14 cellular contexts compared by ENCODE assay signal in the genomic region with DNA sequence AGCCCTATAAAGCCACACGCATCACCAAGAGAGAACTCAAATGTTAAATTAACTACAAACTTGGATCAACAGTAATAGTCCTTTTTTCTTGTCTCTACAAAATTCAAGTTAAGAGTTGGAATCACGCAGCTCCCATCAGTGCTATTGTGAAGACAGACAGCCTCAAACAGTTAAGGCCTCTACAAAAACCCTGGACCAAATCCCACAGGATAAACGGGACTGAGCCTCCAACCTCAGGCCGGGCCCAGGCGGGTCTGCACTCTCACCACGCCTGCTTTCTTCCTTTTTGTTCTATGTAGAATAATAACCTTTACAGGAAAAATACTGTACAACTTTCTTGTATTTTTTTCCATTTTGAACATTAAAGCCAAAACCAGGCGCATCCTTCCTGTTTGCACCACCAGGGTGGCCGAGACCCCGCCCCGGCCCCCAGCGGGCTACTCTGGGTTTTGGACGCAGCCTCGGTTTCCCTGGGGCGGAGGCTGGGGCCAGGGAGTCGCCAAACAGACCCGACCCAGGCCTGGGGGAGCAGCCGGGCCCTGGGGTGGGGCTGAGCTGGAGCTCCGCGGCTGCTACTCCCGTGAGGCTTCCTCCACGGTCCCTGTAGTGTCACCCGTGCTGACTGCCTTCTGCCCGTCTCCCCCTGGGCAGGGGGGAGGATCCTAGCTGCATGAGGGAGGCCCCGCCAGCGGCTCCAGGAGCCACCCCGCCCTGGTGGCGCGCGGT.
A peak's percentile ranks its signal among the peaks of the same experiment; 100 is the strongest.
DNase-seq lines count a peak whose midpoint lies in the region; ATAC-seq, FAIRE-seq and TF ChIP-seq lines count a peak whose summit lies in the region.
"Had no signal": no experiment of that assay in that cellular context is flagged by ENCODE, and none has a peak within 500 bp of the region (broad histone marks: within the 10 kb centered on the region; RNA-seq: fewer than 3 reads in every experiment).

No MANE protein-coding gene starts in this region.

- H3K36me3 ChIP-seq in keratinocyte (ENCODE audit: control insufficient read depth in 2 of 2, extremely low read depth in 1 of 2, insufficient read depth in 2 of 2, low read length in 2 of 2) (peaks cover 0 to 9% of the 10 kb centered on the region in 2 experiments), thoracic aorta (peaks cover 7% of the 10 kb centered on the region), Caco-2 (ENCODE audit: control insufficient read depth, insufficient read depth, low read length) (no peaks in the 10 kb centered on the region), OCI-LY7 (ENCODE audit: insufficient read depth, low read length) (no peaks in the 10 kb centered on the region)

- H3K4me2 ChIP-seq in keratinocyte (ENCODE audit: control insufficient read depth, extremely low read depth, insufficient read depth, low read depth, low read length) (no peak overlapping the region), OCI-LY7 (ENCODE audit: low read length) (no peak overlapping the region)

- H3K9me2 ChIP-seq in OCI-LY7 (ENCODE audit: insufficient read depth, low read length) = no peaks in the 10 kb centered on the region

- peak; percentile 38 to 48 for ATAC-seq in activated T-cell treated with anti-CD3 and anti-CD28 coated beads, Interleukin-2, amount 50 U/mL, for 4 hours
- ATAC-seq in thoracic aorta (ENCODE audit: insufficient number of reproducible peaks, low FRiP score, low read depth) = no peak
- ATAC-seq in GM18517 (IDR thresholded peaks at IDR 0.05; ENCODE audit: unreplicated experiment) = no peak

- DNase-seq in activated gamma-delta T cell treated with Interleukin-2 at 50 U/mL for 16 hours (peak; percentile 14), activated gamma-delta T cell (lab: John Stamatoyannopoulos, UW) (no peak), keratinocyte (ENCODE audit: low read depth, low spot score) (no peak), thoracic aorta (ENCODE audit: low spot score) (no peak), Caco-2 (no peak), OCI-LY7 (ENCODE audit: low spot score) (no peak)
- DNase-seq in activated T-cell treated with anti-CD3 and anti-CD28 coated beads, Interleukin-2, amount 50 U/mL, for 4 hours = no peak
- DNase-seq: ACHN; effector CD4-positive, alpha-beta T cell; naive B cell; NCI-H1930; stimulated activated CD4-positive, alpha-beta T cell treated with anti-CD3 and anti-CD28 coated beads, Interleukin-15, amount 100 ng/mL, for 24 hours had no signal

- intact Hi-C loops in Caco-2 (cut with micrococcal nuclease; ENCODE audit: unreplicated experiment) = loop anchor here (10.0 kb wide), 1 partner anchor 123 kb away; no protein-coding TSS in a partner anchor
- intact Hi-C loops in OCI-LY7 (cut with micrococcal nuclease; ENCODE audit: unreplicated experiment) = no loop called here

- BruUV-seq in Caco-2 (replicated peaks; lab: Mats Ljungman, UMichigan) (no TSS peak), OCI-LY7 (replicated peaks; lab: Mats Ljungman, UMichigan) (no TSS peak)

- H3K27ac Mint-ChIP-seq in Caco-2 (ENCODE audit: unreplicated experiment) = no peak overlapping the region
- H3K27ac Mint-ChIP-seq: IgD-negative memory B cell had no signal

- no peaks in the 10 kb centered on the region for H3K9me3 Mint-ChIP-seq in activated T-cell treated with anti-CD3 and anti-CD28 coated beads, Interleukin-2, amount 50 U/mL, for 4 hours
- no peaks in the 10 kb centered on the region for H3K9me3 Mint-ChIP-seq in Caco-2 (ENCODE audit: unreplicated experiment)
- H3K9me3 Mint-ChIP-seq: IgD-negative memory B cell, naive B cell had no signal

- H3K9ac ChIP-seq in keratinocyte (ENCODE audit: control insufficient read depth, extremely low read depth, insufficient read depth, low read length) = no peak overlapping the region

- peaks cover 3% of the 10 kb centered on the region for H3K36me3 Mint-ChIP-seq in activated T-cell treated with anti-CD3 and anti-CD28 coated beads, Interleukin-2, amount 50 U/mL, for 4 hours (ENCODE audit: insufficient read depth)
- peaks cover 7% of the 10 kb centered on the region for H3K36me3 Mint-ChIP-seq in Caco-2 (ENCODE audit: insufficient read depth, unreplicated experiment)
- H3K36me3 Mint-ChIP-seq: IgD-negative memory B cell had no signal

- POLR2A ChIA-PET in Caco-2 (lab: Charles Lee) = no interaction called here
- POLR2A ChIA-PET in OCI-LY7 (lab: Charles Lee) = no interaction called here

- H3K4me3 Mint-ChIP-seq in activated T-cell treated with anti-CD3 and anti-CD28 coated beads, Interleukin-2, amount 50 U/mL, for 4 hours = no peak overlapping the region
- H3K4me3 Mint-ChIP-seq in Caco-2 (ENCODE audit: unreplicated experiment) = no peak overlapping the region

- H3K4me1 Mint-ChIP-seq in activated T-cell treated with anti-CD3 and anti-CD28 coated beads, Interleukin-2, amount 50 U/mL, for 4 hours (ENCODE audit: low read depth) = peaks cover 1% of the 10 kb centered on the region
- peaks cover 4% of the 10 kb centered on the region for H3K4me1 Mint-ChIP-seq in Caco-2 (ENCODE audit: low read depth, unreplicated experiment)
- H3K4me1 Mint-ChIP-seq: IgD-negative memory B cell, naive B cell had no signal

- no peak overlapping the region for H2AFZ ChIP-seq in keratinocyte (ENCODE audit: control insufficient read depth, low read length)
- no peak overlapping the region for H2AFZ ChIP-seq in OCI-LY7 (ENCODE audit: low read length)

- H3K9me1 ChIP-seq in keratinocyte (ENCODE audit: control insufficient read depth, extremely low read depth, insufficient read depth, low read length) = no peaks in the 10 kb centered on the region

- H3K4me1 ChIP-seq in keratinocyte (ENCODE audit: control insufficient read depth, extremely low read depth, insufficient read depth, low read length) (peaks cover 43% of the 10 kb centered on the region), thoracic aorta (ENCODE audit: control insufficient read depth in 1 of 2, low read depth in 2 of 2) (peaks cover 29 to 67% of the 10 kb centered on the region in 2 donors), Caco-2 (no peaks in the 10 kb centered on the region), OCI-LY7 (ENCODE audit: insufficient read depth, low read length, poor library complexity, severe bottlenecking) (no peaks in the 10 kb centered on the region)

- H3K79me2 ChIP-seq in keratinocyte (ENCODE audit: control insufficient read depth, insufficient read depth, low read length) = no peaks in the 10 kb centered on the region
- no peaks in the 10 kb centered on the region for H3K79me2 ChIP-seq in OCI-LY7 (ENCODE audit: insufficient read depth, low read depth, low read length)

- H3K27me3 Mint-ChIP-seq in activated T-cell treated with anti-CD3 and anti-CD28 coated beads, Interleukin-2, amount 50 U/mL, for 4 hours (ENCODE audit: low read depth) = no peaks in the 10 kb centered on the region
- no peaks in the 10 kb centered on the region for H3K27me3 Mint-ChIP-seq in Caco-2 (ENCODE audit: insufficient read depth, unreplicated experiment)
- H3K27me3 Mint-ChIP-seq: IgD-negative memory B cell had no signal

- CTCF ChIA-PET in Caco-2 (lab: Charles Lee) (no interaction called here), OCI-LY7 (lab: Charles Lee; ENCODE audit: unreplicated experiment) (no interaction called here)

- H3K27me3 ChIP-seq in keratinocyte (ENCODE audit: control insufficient read depth, extremely low read depth, insufficient read depth, low read length) (no peaks in the 10 kb centered on the region), thoracic aorta (replicated peaks; ENCODE audit: insufficient read depth) (no peaks in the 10 kb centered on the region), Caco-2 (replicated peaks; ENCODE audit: control insufficient read depth, insufficient read depth, low read length) (no peaks in the 10 kb centered on the region)

- no peaks in the 10 kb centered on the region for H3K9me3 ChIP-seq in keratinocyte (ENCODE audit: control insufficient read depth, low read depth, low read length)
- no peaks in the 10 kb centered on the region for H3K9me3 ChIP-seq in thoracic aorta
- H3K9me3 ChIP-seq in Caco-2 = no peaks in the 10 kb centered on the region
- H3K9me3 ChIP-seq in OCI-LY7 (ENCODE audit: low read length) = no peaks in the 10 kb centered on the region

- H4K20me1 ChIP-seq in keratinocyte (ENCODE audit: control insufficient read depth, extremely low read depth, insufficient read depth, low read length) (no peaks in the 10 kb centered on the region), OCI-LY7 (ENCODE audit: insufficient read depth, low read length) (no peaks in the 10 kb centered on the region)

- dilution Hi-C loops in keratinocyte (cut with MboI; ENCODE audit: extremely low pct_ligation_motif_present, low sequenced_read_pairs) = no loop called here

- H3K4me3 ChIP-seq in keratinocyte (ENCODE audit: control insufficient read depth in 2 of 3, extremely low read depth in 1 of 3, insufficient read depth in 2 of 3, low read depth in 1 of 3, low read length in 3 of 3) (no peak overlapping the region), thoracic aorta (peak overlapping the region; percentile 50), Caco-2 (ENCODE audit: low read depth, low read length) (no peak overlapping the region), OCI-LY7 (ENCODE audit: low read depth, low read length, poor library complexity, severe bottlenecking) (no peak overlapping the region)

- TF ChIP-seq CTCF in keratinocyte (optimal IDR thresholded peaks at IDR 0.05 in 1 of 3, IDR thresholded peaks at IDR 0.05 in 1 of 3, conservative IDR thresholded peaks at IDR 0.05 in 1 of 3; ENCODE audit: extremely low read depth in 1 of 3, insufficient read depth in 2 of 3, low read length in 3 of 3) (no peak), thoracic aorta (IDR thresholded peaks at IDR 0.05) (no peak), Caco-2 (IDR thresholded peaks at IDR 0.05; ENCODE audit: insufficient read depth in 1 of 2, low read depth in 1 of 2, low read length in 1 of 2, severe bottlenecking in 1 of 2, unreplicated experiment in 1 of 2) (no peak), OCI-LY7 (conservative IDR thresholded peaks at IDR 0.05; ENCODE audit: low read length) (no peak)

- no peak overlapping the region for H3K27ac ChIP-seq in keratinocyte (ENCODE audit: control insufficient read depth, insufficient read depth, low read length)
- H3K27ac ChIP-seq in thoracic aorta = peak overlapping the region; percentile 84 to 96
- no peak overlapping the region for H3K27ac ChIP-seq in OCI-LY7 (ENCODE audit: low read depth, low read length, poor library complexity, severe bottlenecking)

- peak; percentile 23 for FAIRE-seq in keratinocyte (lab: Jason Lieb, UNC)

Comparison
In these comparisons a context has a peak if more than half of its experiments do, and no peak if none do; other contexts are left out.
1. ATAC-seq: peak in activated T-cell treated with anti-CD3 and anti-CD28 coated beads, Interleukin-2, amount 50 U/mL, for 4 hours (2 of 2); none in thoracic aorta (single experiment) and GM18517 (single experiment).
2. H3K27ac ChIP-seq: peak in thoracic aorta (2 of 2); none in keratinocyte (single experiment) and OCI-LY7 (single experiment).